Comparison of ENCODE assay signal across 8 cellular contexts in genomic region chr3:58161435-58162398, GRCh38. TPM values are rescaled to one million over a fixed set of nuclear protein-coding genes. Genes with fewer than 3 reads are reported as not detected.
DNase-seq lines count a peak whose midpoint lies in the region; ATAC-seq and TF ChIP-seq lines count a peak whose summit lies in the region.

No MANE protein-coding gene starts in this region.

- H4K20me1 ChIP-seq in PC-3 (ENCODE audit: low read length) (no peaks in the 10 kb centered on the region), osteoblast (ENCODE audit: insufficient read depth, low read length) (peaks cover 3% of the 10 kb centered on the region)

- POLR2A ChIA-PET in PC-3 (lab: Charles Lee; ENCODE audit: unreplicated experiment): no interaction called here

- peak overlapping the region; percentile 92 for H3K27ac ChIP-seq in PC-3 (ENCODE audit: low read length)
- peak overlapping the region; percentile 60 for H3K27ac ChIP-seq in osteoblast (ENCODE audit: low read depth, low read length)

- H3F3A ChIP-seq in PC-3 (ENCODE audit: low read length, unreplicated experiment): peaks cover 10% of the 10 kb centered on the region

- H3K4me1 ChIP-seq in PC-3 (ENCODE audit: insufficient read depth, low read length) (peaks cover 50% of the 10 kb centered on the region), osteoblast (ENCODE audit: insufficient read depth, low read length) (peaks cover 34% of the 10 kb centered on the region)

- CTCF ChIA-PET in Calu3 (lab: Charles Lee) (no interaction called here), PC-3 (lab: Charles Lee) (no interaction called here)

- no peaks in the 10 kb centered on the region for H3K27me3 Mint-ChIP-seq in Calu3 (ENCODE audit: unreplicated experiment)
- no peaks in the 10 kb centered on the region for H3K27me3 Mint-ChIP-seq in T-helper 17 cell

- peak; percentile 73 for DNase-seq in Calu3
- peak; percentile 99 for DNase-seq in PC-3
- DNase-seq in epithelial cell of proximal tubule (ENCODE audit: low read depth): peak; percentile 91
- DNase-seq in osteoblast (ENCODE audit: insufficient read length, low spot score, missing footprints): peak; percentile 98
- DNase-seq in T-helper 17 cell: no peak

- H3K27me3 ChIP-seq in PC-3 (ENCODE audit: low read length) (no peaks in the 10 kb centered on the region), osteoblast (ENCODE audit: insufficient read depth, low read length) (no peaks in the 10 kb centered on the region)

- H3K4me1 Mint-ChIP-seq in Calu3 (ENCODE audit: low read depth, unreplicated experiment): peaks cover 44% of the 10 kb centered on the region
- no peaks in the 10 kb centered on the region for H3K4me1 Mint-ChIP-seq in T-helper 17 cell

- H3K79me2 ChIP-seq in PC-3 (ENCODE audit: low read length) (0 out of 2 replicates have a peak, but pooled peaks cover 11% of the 10 kb centered on the region), osteoblast (ENCODE audit: insufficient read depth, low read length) (no peaks in the 10 kb centered on the region)

- H2AFZ ChIP-seq in PC-3 (ENCODE audit: low read length) (no peak overlapping the region), osteoblast (ENCODE audit: low read length) (no peak overlapping the region)

- TF ChIP-seq CTCF in Calu3 (IDR thresholded peaks at IDR 0.05; ENCODE audit: unreplicated experiment): no peak
- TF ChIP-seq CTCF in PC-3 (conservative IDR thresholded peaks at IDR 0.05; ENCODE audit: low read depth, low read length): no peak
- no peak for TF ChIP-seq CTCF in epithelial cell of proximal tubule (conservative IDR thresholded peaks at IDR 0.05; ENCODE audit: low read depth, low read length)
- no peak for TF ChIP-seq CTCF in osteoblast (IDR thresholded peaks at IDR 0.05; ENCODE audit: extremely low read depth, low read depth, low read length)

- H3K36me3 Mint-ChIP-seq in Calu3 (ENCODE audit: insufficient read depth, unreplicated experiment) (peaks cover 55% of the 10 kb centered on the region), T-helper 17 cell (ENCODE audit: low read depth) (peaks cover 3% of the 10 kb centered on the region)

- H3K9ac ChIP-seq in PC-3 (ENCODE audit: low read length): peak overlapping the region; percentile 74

- H3K9me2 ChIP-seq in PC-3 (replicated peaks; ENCODE audit: low read length): no peaks in the 10 kb centered on the region

- intact Hi-C loops in Calu3 (cut with micrococcal nuclease; ENCODE audit: unreplicated experiment) (no loop called here), PC-3 (cut with micrococcal nuclease) (loop anchor here (5.0 to 10.0 kb wide), 2 partner anchors 154 to 187 kb away; partner anchors contain the start of gene FLNB)

- BruUV-seq in Calu3 (replicated peaks; lab: Mats Ljungman, UMichigan): no TSS peak
- BruUV-seq in PC-3 (replicated peaks; lab: Mats Ljungman, UMichigan): no TSS peak

- no peaks in the 10 kb centered on the region for H3K9me3 ChIP-seq in PC-3 (ENCODE audit: low read length)
- H3K9me3 ChIP-seq in osteoblast (ENCODE audit: low read depth, low read length): no peaks in the 10 kb centered on the region
- no peaks in the 10 kb centered on the region for H3K9me3 ChIP-seq in T-helper 17 cell (ENCODE audit: control insufficient read depth, low read length, poor library complexity, severe bottlenecking)

- H3K36me3 ChIP-seq in PC-3 (ENCODE audit: low read depth, low read length): peaks cover 95% of the 10 kb centered on the region
- H3K36me3 ChIP-seq in osteoblast (ENCODE audit: insufficient read depth, low read length): peaks cover 87% of the 10 kb centered on the region

- H3K4me3 Mint-ChIP-seq in Calu3 (ENCODE audit: low read depth, unreplicated experiment) (peak overlapping the region; percentile 52), T-helper 17 cell (no peak overlapping the region)

- ATAC-seq in PC-3 (peak; percentile 40), T-helper 17 cell (no peak), GM18909 (IDR thresholded peaks at IDR 0.05; ENCODE audit: poor library complexity, unreplicated experiment) (no peak), HG02623 (IDR thresholded peaks at IDR 0.05; ENCODE audit: unreplicated experiment) (no peak), GM18502 (IDR thresholded peaks at IDR 0.05; ENCODE audit: poor library complexity, unreplicated experiment) (no peak)

- H3K4me2 ChIP-seq in PC-3 (ENCODE audit: low read length) (peak overlapping the region; percentile 50), osteoblast (ENCODE audit: insufficient read depth, low read length) (peak overlapping the region; percentile 9)

- H3K4me3 ChIP-seq in PC-3 (ENCODE audit: low read length) (no peak overlapping the region), epithelial cell of proximal tubule (ENCODE audit: low read depth, low read length) (no peak overlapping the region), osteoblast (ENCODE audit: insufficient read depth, low read length) (no peak overlapping the region)

- H3K9me3 Mint-ChIP-seq in Calu3 (ENCODE audit: low read depth, unreplicated experiment): peaks cover 2% of the 10 kb centered on the region

- peak overlapping the region; percentile 93 for H3K27ac Mint-ChIP-seq in Calu3 (ENCODE audit: unreplicated experiment)
- H3K27ac Mint-ChIP-seq in T-helper 17 cell: no peak overlapping the region

RNA-seq across cellular contexts. Expression of gene DNASE1L3, which starts 49.1 kb away (rescaled TPM):
- not detected in 2 replicates for total RNA-seq in Calu3 (2022)
- total RNA-seq in PC-3 (2014; rRNA removed): 0.36 and 0.63 TPM in 2 replicates
- total RNA-seq in epithelial cell of proximal tubule: not detected in 2 replicates
- total RNA-seq in osteoblast: not detected in 2 replicates
- total RNA-seq in T-helper 17 cell: under 1 TPM in 1 of 2 donors, not detected in 1; 0.65 TPM

Comparison
In these comparisons a context has a peak if more than half of its experiments do, and no peak if none do; other contexts are left out.
1. DNase-seq: peak in Calu3 (single experiment), PC-3 (single experiment), epithelial cell of proximal tubule (single experiment) and osteoblast (single experiment); none in T-helper 17 cell (0 of 3).